In the genomic region with DNA sequence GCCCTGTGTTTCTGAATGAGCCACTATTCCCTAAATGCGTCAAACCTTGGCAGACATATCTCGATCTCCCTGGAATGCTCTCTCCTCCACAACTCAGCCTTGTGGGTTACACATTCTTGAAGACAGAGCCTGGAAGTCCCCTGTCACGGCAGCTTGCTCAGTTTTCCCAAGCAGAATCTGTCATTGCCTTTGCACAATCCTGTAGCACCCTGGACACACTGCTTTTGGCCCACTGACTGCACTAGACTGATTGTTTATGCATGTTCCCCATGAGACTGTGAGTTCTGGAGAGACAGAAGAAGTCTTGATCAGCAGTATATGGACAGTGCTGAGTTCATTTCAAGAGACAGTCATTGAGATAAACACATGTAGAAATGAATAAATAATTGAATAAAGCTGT, we compare ENCODE assay signal across 15 cellular contexts.
A peak's percentile ranks its signal among the peaks of the same experiment; 100 is the strongest.
DNase-seq lines count a peak whose midpoint lies in the region; ATAC-seq and TF ChIP-seq lines count a peak whose summit lies in the region.
"Had no signal": no experiment of that assay in that cellular context is flagged by ENCODE, and none has a peak within 500 bp of the region (broad histone marks: within the 10 kb centered on the region; RNA-seq: fewer than 3 reads in every experiment).

No MANE protein-coding gene starts in this region.

- 26% methylated on average over 2 of the region's 3 CpGs; no CpG with 5 or more reads in 1 of the 2 experiments for WGBS in IMR-90 (ENCODE audit: extremely low coverage in 2 of 2, insufficient read length in 1 of 2), 2 experiments

- no peak overlapping the region for H3K4me3 ChIP-seq in AG04449 (ENCODE audit: low read depth, low read length)
- H3K4me3 ChIP-seq in IMR-90 (ENCODE audit: insufficient read depth, low read depth, low read length) = no peak overlapping the region
- H3K4me3 ChIP-seq in mucosa of descending colon = no peak overlapping the region

- TF ChIP-seq CTCF in AG04449 (IDR thresholded peaks at IDR 0.05; ENCODE audit: insufficient read depth, low read length, missing control alignments) (no peak), IMR-90 (conservative IDR thresholded peaks at IDR 0.05; ENCODE audit: low read depth, low read length) (no peak), mucosa of descending colon (IDR thresholded peaks at IDR 0.05) (no peak)

- H2BK20ac ChIP-seq in IMR-90 (ENCODE audit: low read depth, low read length) = peak overlapping the region; percentile 71; the same call in 1 of the 2 replicates

- H3K4me1 ChIP-seq in IMR-90 (ENCODE audit: control insufficient read depth, insufficient read depth, low read length) = peaks cover 4% of the 10 kb centered on the region; the same call in 1 of the 2 replicates
- no peaks in the 10 kb centered on the region for H3K4me1 ChIP-seq in mucosa of descending colon (ENCODE audit: low read depth)

- H4K5ac ChIP-seq in IMR-90 (ENCODE audit: low read depth, low read length) = no peak overlapping the region

- CTCF ChIA-PET in AG04449 (lab: Yijun Ruan, JAX) = no interaction called here
- CTCF ChIA-PET in IMR-90 (lab: Yijun Ruan, JAX) = no interaction called here

- POLR2A ChIA-PET in AG04449 (lab: Yijun Ruan, JAX) (no interaction called here), IMR-90 (lab: Charles Lee; ENCODE audit: unreplicated experiment) (no interaction called here)

- TF ChIP-seq RAD21 in IMR-90 (IDR thresholded peaks at IDR 0.05; ENCODE audit: low read length) = no peak; the same call in 1 of the 2 replicates

- no peak overlapping the region for H2BK15ac ChIP-seq in IMR-90 (ENCODE audit: low read depth, low read length)

- no peak overlapping the region for H3K14ac ChIP-seq in IMR-90 (replicated peaks; ENCODE audit: low read depth, low read length)

- H4K8ac ChIP-seq in IMR-90 (ENCODE audit: low read depth in 2 of 2, low read length in 2 of 2) = no peak overlapping the region

- no peaks in the 10 kb centered on the region; the same call in 1 of the 2 replicates for H3K9me1 ChIP-seq in IMR-90 (ENCODE audit: insufficient read depth, low read length)

- no TSS peak for BruUV-seq in IMR-90 (replicated peaks; lab: Mats Ljungman, UMichigan)

- H3K18ac ChIP-seq in IMR-90 (ENCODE audit: low read depth, low read length) = no peak overlapping the region

- H3K23ac ChIP-seq in IMR-90 (ENCODE audit: low read depth, low read length) = peak overlapping the region; percentile 3; the same call in 1 of the 2 replicates

- no peak overlapping the region for H2BK5ac ChIP-seq in IMR-90 (ENCODE audit: low read depth, low read length, poor library complexity, severe bottlenecking)

- no peak overlapping the region for H2AK5ac ChIP-seq in IMR-90 (ENCODE audit: low read depth, low read length)

- H2AK9ac ChIP-seq in IMR-90 (replicated peaks; ENCODE audit: low read depth, low read length, poor library complexity) = peak overlapping the region; percentile 6

- ATAC-seq in IMR-90 (ENCODE audit: low read depth) (peak; percentile 91), mucosa of descending colon (peak; percentile 24)
- ATAC-seq: activated CD4-positive, CD25-positive, alpha-beta regulatory T cell treated with anti-CD3 and anti-CD28 coated beads, Interleukin-2, amount 50 U/mL, for 24 hours; Panc1 had no signal

- no peak for TF ChIP-seq POLR2A in IMR-90 (IDR thresholded peaks at IDR 0.05; ENCODE audit: low read depth, low read length)

- peak overlapping the region; percentile 1; the same call in 1 of the 2 replicates for H3K4ac ChIP-seq in IMR-90 (ENCODE audit: low read depth, low read length)

- dilution Hi-C loops in IMR-90 (cut with HindIII; ENCODE audit: low sequenced_read_pairs, unreplicated experiment) = no loop called here

- no peaks in the 10 kb centered on the region for H3K27me3 ChIP-seq in IMR-90 (ENCODE audit: control insufficient read depth, insufficient read depth, low read length)

- H3K79me1 ChIP-seq in IMR-90 (ENCODE audit: low read depth in 1 of 2, low read length in 2 of 2) = no peaks in the 10 kb centered on the region

- no peaks in the 10 kb centered on the region for H4K20me1 ChIP-seq in IMR-90 (ENCODE audit: insufficient read depth, low read length)

- in situ Hi-C loops in IMR-90 (cut with MboI; ENCODE audit: low sequenced_read_pairs) = no loop called here

- intact Hi-C loops in IMR-90 (cut with micrococcal nuclease) (no loop called here), mucosa of descending colon (cut with DNase I, micrococcal nuclease) (no loop called here)

- H3K27ac ChIP-seq in IMR-90 (ENCODE audit: insufficient read depth, low read length) = peak overlapping the region; percentile 26; the same call in 1 of the 2 replicates

- H2BK120ac ChIP-seq in IMR-90 (ENCODE audit: low read depth, low read length) = no peak overlapping the region; the same call in 1 of the 2 replicates

- peak; percentile 28 for DNase-seq in AG04449 (ENCODE audit: low read depth, low spot score)
- peak; percentile 92 for DNase-seq in IMR-90
- peak; percentile 81 for DNase-seq in fibroblast of peridontal ligament (ENCODE audit: extremely low read depth)
- DNase-seq in mucosa of descending colon = peak in 1 of 3 donors; percentile 14
- DNase-seq in HuH-7.5 (ENCODE audit: low spot score) = no peak
- no peak for DNase-seq in central memory CD4-positive, alpha-beta T cell
- no peak for DNase-seq in activated CD8-positive, alpha-beta memory T cell treated with anti-CD3 and anti-CD28 coated beads, Interleukin-2, amount 50 U/mL, for 4 hours
- no peak for DNase-seq in NCI-H1092 (lab: John Stamatoyannopoulos, UW)
- DNase-seq: activated naive CD4-positive, alpha-beta T cell treated with anti-CD3 and anti-CD28 coated beads for 36 hours; Calu3; endodermal cell; NCI-H2029; NCI-H526 treated with DMSO at 0.1 percent for 48 hours had no signal

- H3K9me3 ChIP-seq in IMR-90 (ENCODE audit: control insufficient read depth, insufficient read depth, low read length) (no peaks in the 10 kb centered on the region), mucosa of descending colon (no peaks in the 10 kb centered on the region)

- H3K9ac ChIP-seq in IMR-90 (ENCODE audit: low read depth, low read length) = no peak overlapping the region

- H3K4me2 ChIP-seq in IMR-90 (ENCODE audit: low read depth, low read length) = peak overlapping the region; percentile 3; the same call in 1 of the 2 replicates

- H3K56ac ChIP-seq in IMR-90 (ENCODE audit: extremely low read depth, insufficient read depth, low read length) = no peak overlapping the region

- no peak overlapping the region for H4K91ac ChIP-seq in IMR-90 (ENCODE audit: insufficient read depth, low read depth, low read length)

- peak overlapping the region; percentile 36 for H2AFZ ChIP-seq in IMR-90 (replicated peaks; ENCODE audit: low read length, poor library complexity)

- H3K36me3 ChIP-seq in IMR-90 (ENCODE audit: control insufficient read depth, insufficient read depth, low read length) = no peaks in the 10 kb centered on the region
- H3K36me3 ChIP-seq in mucosa of descending colon (ENCODE audit: low read depth) = no peaks in the 10 kb centered on the region

TF ChIP-seq in IMR-90, 13 proteins besides CTCF, POLR2A, EP300 and RAD21:
- TF ChIP-seq RCOR1 (IDR thresholded peaks at IDR 0.05; ENCODE audit: insufficient replicate concordance, low read length) = no peak
- TF ChIP-seq CHD1 (IDR thresholded peaks at IDR 0.05; ENCODE audit: low read depth, low read length) = peak; percentile 54; the same call in 1 of the 2 replicates
- TF ChIP-seq CEBPB (IDR thresholded peaks at IDR 0.05; ENCODE audit: low read depth, low read length) = peak; percentile 85
- no peak for TF ChIP-seq MAZ (IDR thresholded peaks at IDR 0.05; ENCODE audit: borderline replicate concordance, low read depth, low read length)
- no peak for TF ChIP-seq BHLHE40 (IDR thresholded peaks at IDR 0.05; ENCODE audit: low read depth, low read length)
- 0 out of 2 replicates have a peak, but pooled peaks have one; percentile 33 for TF ChIP-seq MXI1 (IDR thresholded peaks at IDR 0.05; ENCODE audit: borderline replicate concordance, low read depth, low read length)
- TF ChIP-seq MAFK (IDR thresholded peaks at IDR 0.05; ENCODE audit: low read depth, low read length) = peak; percentile 24; the same call in 1 of the 2 replicates
- no peak for TF ChIP-seq USF2 (IDR thresholded peaks at IDR 0.05; ENCODE audit: low read depth, low read length)
- no peak for TF ChIP-seq NFE2L2 (IDR thresholded peaks at IDR 0.05; ENCODE audit: low read depth, low read length)
- no peak for TF ChIP-seq RFX5 (IDR thresholded peaks at IDR 0.05; ENCODE audit: low read depth, low read length)
- TF ChIP-seq ELK1 (IDR thresholded peaks at IDR 0.05; ENCODE audit: borderline replicate concordance, low read depth, low read length) = no peak
- TF ChIP-seq SMC3 (IDR thresholded peaks at IDR 0.05; ENCODE audit: low read depth, low read length) = no peak
- TF ChIP-seq FOS (IDR thresholded peaks at IDR 0.05; ENCODE audit: low read depth, low read length) = 0 out of 2 replicates have a peak, but pooled peaks have one; percentile 19

Comparison
In these comparisons a context has a peak if more than half of its experiments do, and no peak if none do; other contexts are left out.
1. DNase-seq: peak in AG04449 (single experiment), IMR-90 (single experiment) and fibroblast of peridontal ligament (single experiment); none in HuH-7.5 (single experiment), central memory CD4-positive, alpha-beta T cell (single experiment), activated CD8-positive, alpha-beta memory T cell treated with anti-CD3 and anti-CD28 coated beads, Interleukin-2, amount 50 U/mL, for 4 hours (single experiment) and NCI-H1092 (single experiment).